7 cellular contexts compared by ENCODE assay signal in the genomic region with DNA sequence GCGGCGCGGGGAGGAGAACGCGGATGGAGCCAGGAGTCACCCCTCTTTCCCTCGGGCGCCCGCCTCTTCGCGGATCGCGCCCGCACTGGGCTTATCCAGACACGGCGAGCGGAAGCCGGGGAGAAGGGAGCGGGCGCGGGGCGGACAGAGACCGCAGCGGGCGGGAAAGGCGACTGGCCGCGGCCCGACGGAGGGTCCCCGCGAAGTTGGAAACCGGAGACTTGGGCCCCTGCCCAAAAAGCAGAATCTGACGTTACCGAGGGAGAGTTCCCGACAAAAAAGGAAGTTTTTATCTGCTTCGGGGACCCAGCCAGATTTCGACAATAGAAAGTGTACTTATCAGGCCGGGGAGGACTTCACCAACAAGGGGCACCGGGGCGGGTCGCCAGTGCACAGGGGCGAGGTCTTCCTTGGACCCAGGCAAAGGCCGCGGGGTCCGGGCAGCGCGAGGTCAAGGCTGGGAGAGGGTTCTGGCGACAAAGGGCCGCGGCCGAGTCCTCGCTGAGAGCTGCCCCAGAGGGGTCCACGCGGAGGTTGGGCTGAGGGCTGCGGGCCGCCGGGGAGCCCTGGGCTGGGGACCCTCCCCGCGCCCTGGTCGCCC. TPM values are rescaled to one million over a fixed set of nuclear protein-coding genes. Genes with fewer than 3 reads are reported as not detected.
A peak's percentile ranks its signal among the peaks of the same experiment; 100 is the strongest.
DNase-seq lines count a peak whose midpoint lies in the region; ATAC-seq and TF ChIP-seq lines count a peak whose summit lies in the region.

No MANE protein-coding gene starts in this region.

- H3K27me3 Mint-ChIP-seq in activated B cell treated with CpG ODN at 0.5 μM for 24 hours (peaks cover 39% of the 10 kb centered on the region), progenitor cell of endocrine pancreas (peaks cover 58% of the 10 kb centered on the region)

- no peak for TF ChIP-seq POLR2A in erythroblast (IDR thresholded peaks at IDR 0.05; ENCODE audit: low read length)

- H3K9me3 Mint-ChIP-seq in activated B cell treated with CpG ODN at 0.5 μM for 24 hours = no peaks in the 10 kb centered on the region
- no peaks in the 10 kb centered on the region for H3K9me3 Mint-ChIP-seq in progenitor cell of endocrine pancreas (ENCODE audit: low read depth)

- peak; percentile 84 for DNase-seq in H7
- peak; percentile 33 for DNase-seq in activated B cell treated with CpG ODN at 0.5 μM for 24 hours
- DNase-seq in Right ventricle myocardium inferior (ENCODE audit: missing footprints) = peak; percentile 75
- no peak for DNase-seq in progenitor cell of endocrine pancreas (ENCODE audit: low spot score, unreplicated experiment)
- DNase-seq in erythroblast (lab: John Stamatoyannopoulos, UW) = no peak
- DNase-seq in C1 segment of cervical spinal cord (lab: John Stamatoyannopoulos, UW) = no peak
- no peak for DNase-seq in putamen (ENCODE audit: low spot score)

- H3K36me3 Mint-ChIP-seq in activated B cell treated with CpG ODN at 0.5 μM for 24 hours (ENCODE audit: low read depth) (no peaks in the 10 kb centered on the region), progenitor cell of endocrine pancreas (ENCODE audit: insufficient read depth) (no peaks in the 10 kb centered on the region)

- peak overlapping the region; percentile 59 for H3K4me3 ChIP-seq in H7 (ENCODE audit: insufficient read depth, low read depth, low read length)

- no peak overlapping the region for H3K27ac Mint-ChIP-seq in activated B cell treated with CpG ODN at 0.5 μM for 24 hours
- no peak overlapping the region for H3K27ac Mint-ChIP-seq in progenitor cell of endocrine pancreas

- TF ChIP-seq CTCF in activated B cell treated with CpG ODN at 0.5 μM for 24 hours (IDR thresholded peaks at IDR 0.05) (no peak), progenitor cell of endocrine pancreas (IDR thresholded peaks at IDR 0.05; ENCODE audit: unreplicated experiment) (no peak)

- CTCF ChIA-PET in activated B cell treated with CpG ODN at 0.5 μM for 24 hours (lab: Charles Lee) = no interaction called here

- POLR2A ChIA-PET in activated B cell treated with CpG ODN at 0.5 μM for 24 hours (lab: Charles Lee) = interaction anchor here (0.6 to 2.0 kb wide), 4 partner anchors 27 to 231 kb away, joined by 3 to 18 read pairs (median 6); a partner anchor contains a TSS

- no peaks in the 10 kb centered on the region for H3K36me3 ChIP-seq in H7 (replicated peaks; ENCODE audit: control insufficient read depth, insufficient read depth, low read length)

- intact Hi-C loops in activated B cell treated with CpG ODN at 0.5 μM for 24 hours (cut with micrococcal nuclease) = loop anchor here (5.0 kb wide), 1 partner anchor 37 kb away; no protein-coding TSS in a partner anchor
- intact Hi-C loops in Right ventricle myocardium inferior (cut with DNase I) = no loop called here

- peaks cover 49% of the 10 kb centered on the region for H3K27me3 ChIP-seq in H7 (ENCODE audit: control insufficient read depth, insufficient read depth, low read length)

- peaks cover 18% of the 10 kb centered on the region for H3K4me1 Mint-ChIP-seq in activated B cell treated with CpG ODN at 0.5 μM for 24 hours
- no peaks in the 10 kb centered on the region for H3K4me1 Mint-ChIP-seq in progenitor cell of endocrine pancreas (ENCODE audit: low read depth)

- ATAC-seq in activated B cell treated with CpG ODN at 0.5 μM for 24 hours (ENCODE audit: low read depth) (no peak), Right ventricle myocardium inferior (peak; percentile 51)

- H3K4me3 Mint-ChIP-seq in activated B cell treated with CpG ODN at 0.5 μM for 24 hours = peak overlapping the region; percentile 75
- peak overlapping the region; percentile 64 for H3K4me3 Mint-ChIP-seq in progenitor cell of endocrine pancreas (ENCODE audit: low read depth)

RNA-seq across cellular contexts. Expression of a gene that starts 0.5 kb away (rescaled TPM):
- total RNA-seq in H7 (2014; rRNA removed; shearing (Covaris generic)) = 1.7 and 2.4 TPM in 2 replicates
- total RNA-seq in activated B cell treated with CpG ODN at 0.5 μM for 24 hours (not detected in 2 replicates), Right ventricle myocardium inferior (5.7 TPM), progenitor cell of endocrine pancreas (0.62 and 1.2 TPM in 2 replicates)

RNA-seq across cellular contexts. Expression of a gene that starts 45.3 kb away (rescaled TPM):
- total RNA-seq in H7 (2014; rRNA removed; shearing (Covaris generic)) = 0.70 and 0.83 TPM in 2 replicates
- total RNA-seq in activated B cell treated with CpG ODN at 0.5 μM for 24 hours (5.3 and 5.5 TPM in 2 replicates), Right ventricle myocardium inferior (3.4 TPM), progenitor cell of endocrine pancreas (0.86 and 1.7 TPM in 2 replicates)

RNA-seq across cellular contexts. Expression of a gene that starts 47.6 kb away (rescaled TPM):
- total RNA-seq in H7 (2014; rRNA removed; shearing (Covaris generic)) = 1.4 and 3.5 TPM in 2 replicates
- 0.44 and 0.49 TPM in 2 replicates for total RNA-seq in activated B cell treated with CpG ODN at 0.5 μM for 24 hours
- total RNA-seq in Right ventricle myocardium inferior = 38.2 TPM
- 0.46 and 1.0 TPM in 2 replicates for total RNA-seq in progenitor cell of endocrine pancreas

RNA-seq across cellular contexts. Expression of a gene that starts 58.4 kb away (rescaled TPM):
- not detected in 2 replicates for total RNA-seq in H7 (2014; rRNA removed; shearing (Covaris generic))
- total RNA-seq in activated B cell treated with CpG ODN at 0.5 μM for 24 hours (not detected in 2 replicates), Right ventricle myocardium inferior (6.1 TPM), progenitor cell of endocrine pancreas (6.6 and 8.4 TPM in 2 replicates)

Comparison
In these comparisons a context has a peak if more than half of its experiments do, and no peak if none do; other contexts are left out.
1. DNase-seq: peak in H7 (single experiment), activated B cell treated with CpG ODN at 0.5 μM for 24 hours (single experiment) and Right ventricle myocardium inferior (single experiment); none in progenitor cell of endocrine pancreas (single experiment), erythroblast (0 of 2), C1 segment of cervical spinal cord (0 of 14) and putamen (single experiment).